Comparison of ENCODE assay signal across 35 cellular contexts in the genomic region with DNA sequence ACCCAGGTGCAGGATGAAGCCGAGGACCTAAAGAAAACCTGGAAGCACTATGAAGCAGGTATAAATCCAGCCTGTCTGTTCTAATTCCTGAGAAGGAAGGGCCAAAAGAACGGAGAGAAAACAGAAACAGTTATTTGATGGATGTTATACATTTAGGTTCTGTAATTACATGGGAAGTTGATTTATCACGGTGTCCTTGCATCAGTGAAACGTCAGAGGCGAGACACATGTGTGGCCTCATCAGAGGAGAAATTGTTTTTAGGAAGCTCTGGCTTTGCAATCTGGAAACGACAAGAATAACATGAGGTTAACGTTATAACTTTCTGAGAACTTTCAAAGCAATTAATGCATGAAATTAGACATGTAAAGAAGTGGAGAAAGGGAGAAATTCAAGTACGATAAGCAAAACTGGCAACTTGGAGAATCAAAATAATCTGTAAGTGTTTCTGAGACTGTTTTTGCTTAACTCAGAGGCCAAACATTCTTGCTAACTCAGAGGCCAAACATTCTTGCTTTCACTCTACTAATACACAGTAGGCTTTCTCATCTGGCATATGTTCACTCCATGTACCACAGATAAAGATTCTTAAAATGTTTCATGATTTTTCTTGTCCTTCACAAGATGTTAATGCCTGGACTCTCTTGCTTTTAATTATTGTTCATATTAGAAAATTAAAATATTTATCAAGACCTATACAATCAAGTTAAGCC.
DNase-seq lines count a peak whose midpoint lies in the region; ATAC-seq and TF ChIP-seq lines count a peak whose summit lies in the region.
"Had no signal": no experiment of that assay in that cellular context is flagged by ENCODE, and none has a peak within 500 bp of the region (broad histone marks: within the 10 kb centered on the region; RNA-seq: fewer than 3 reads in every experiment).

No MANE protein-coding gene starts in this region.

- in situ Hi-C loops in G401 (cut with HindIII; ENCODE audit: low sequenced_read_pairs) = no loop called here

- no peaks in the 10 kb centered on the region for H3K9me3 Mint-ChIP-seq in nephron progenitor cell
- H3K9me3 Mint-ChIP-seq: activated naive CD8-positive, alpha-beta T cell treated with anti-CD3 and anti-CD28 coated beads, Interleukin-2, amount 10 ng/mL, durations not matched to agents 7 days and 5 days; activated T-cell treated with anti-CD3 and anti-CD28 coated beads, Interleukin-2, amount 50 U/mL, for 24 hours had no signal

- ATAC-seq in GM21717 (IDR thresholded peaks at IDR 0.05; ENCODE audit: unreplicated experiment) = no peak
- ATAC-seq: activated CD8-positive, alpha-beta T cell treated with anti-CD3 and anti-CD28 coated beads, Interleukin-2, amount 10 ng/mL, durations not matched to agents 7 days and 5 days; body of pancreas; gastrocnemius medialis; left lung; natural killer cell; stimulated activated effector memory CD8-positive, alpha-beta T cell treated with anti-CD3 and anti-CD28 coated beads, Interleukin-12 subunit alpha, Interleukin-12 subunit beta, amount 100 ng/mL, for 72 hours; T-helper 17 cell had no signal

- H3K4me1 Mint-ChIP-seq in nephron progenitor cell = peaks cover 50% of the 10 kb centered on the region
- H3K4me1 Mint-ChIP-seq: activated naive CD8-positive, alpha-beta T cell treated with anti-CD3 and anti-CD28 coated beads, Interleukin-2, amount 10 ng/mL, durations not matched to agents 7 days and 5 days; immature natural killer cell; natural killer cell; stimulated activated effector memory CD8-positive, alpha-beta T cell treated with anti-CD3 and anti-CD28 coated beads, Interleukin-12 subunit alpha, Interleukin-12 subunit beta, amount 100 ng/mL, for 72 hours; T-helper 17 cell had no signal

- H3K4me3 Mint-ChIP-seq in nephron progenitor cell = no peak overlapping the region
- H3K4me3 Mint-ChIP-seq: activated CD8-positive, alpha-beta T cell treated with anti-CD3 and anti-CD28 coated beads, Interleukin-2, amount 10 ng/mL, durations not matched to agents 7 days and 5 days; activated naive CD8-positive, alpha-beta T cell treated with anti-CD3 and anti-CD28 coated beads, Interleukin-2, amount 10 ng/mL, durations not matched to agents 7 days and 5 days; activated T-cell treated with anti-CD3 and anti-CD28 coated beads, Interleukin-2, amount 50 U/mL, for 24 hours; immature natural killer cell; natural killer cell; stimulated activated effector memory CD8-positive, alpha-beta T cell treated with anti-CD3 and anti-CD28 coated beads, Interleukin-12 subunit alpha, Interleukin-12 subunit beta, amount 100 ng/mL, for 72 hours; T-helper 17 cell had no signal

- no peaks in the 10 kb centered on the region for H3K36me3 Mint-ChIP-seq in nephron progenitor cell (ENCODE audit: low read depth)
- H3K36me3 Mint-ChIP-seq: activated naive CD8-positive, alpha-beta T cell treated with anti-CD3 and anti-CD28 coated beads, Interleukin-2, amount 10 ng/mL, durations not matched to agents 7 days and 5 days; immature natural killer cell; natural killer cell; stimulated activated effector memory CD8-positive, alpha-beta T cell treated with anti-CD3 and anti-CD28 coated beads, Interleukin-12 subunit alpha, Interleukin-12 subunit beta, amount 100 ng/mL, for 72 hours had no signal

- intact Hi-C loops in posterior vena cava (cut with DNase I) = no loop called here

- peak overlapping the region; percentile 70 for H3K27ac Mint-ChIP-seq in nephron progenitor cell
- H3K27ac Mint-ChIP-seq: activated CD8-positive, alpha-beta T cell treated with anti-CD3 and anti-CD28 coated beads, Interleukin-2, amount 10 ng/mL, durations not matched to agents 7 days and 5 days; activated naive CD8-positive, alpha-beta T cell treated with anti-CD3 and anti-CD28 coated beads, Interleukin-2, amount 10 ng/mL, durations not matched to agents 7 days and 5 days; activated T-cell treated with anti-CD3 and anti-CD28 coated beads, Interleukin-2, amount 50 U/mL, for 24 hours; immature natural killer cell; natural killer cell; stimulated activated effector memory CD8-positive, alpha-beta T cell treated with anti-CD3 and anti-CD28 coated beads, Interleukin-12 subunit alpha, Interleukin-12 subunit beta, amount 100 ng/mL, for 72 hours; T-helper 17 cell had no signal

- DNase-seq in G401 (ENCODE audit: low spot score) (peak; percentile 13), astrocyte of the hippocampus (ENCODE audit: low read depth, low spot score) (peak; percentile 48), fibroblast of villous mesenchyme (ENCODE audit: low read depth) (peak; percentile 7), nephron progenitor cell (no peak), posterior vena cava (ENCODE audit: low spot score) (no peak), RKO (ENCODE audit: low spot score) (no peak), kidney tubule cell (ENCODE audit: low spot score) (no peak)
- DNase-seq: activated CD4-positive, alpha-beta T cell treated with anti-CD3 and anti-CD28 coated beads for 1 hour; activated CD8-positive, alpha-beta T cell treated with anti-CD3 and anti-CD28 coated beads, Interleukin-2, amount 10 ng/mL, durations not matched to agents 7 days and 5 days; activated gamma-delta T cell; activated naive CD8-positive, alpha-beta T cell treated with anti-CD3 and anti-CD28 coated beads, Interleukin-2, amount 10 ng/mL, durations not matched to agents 7 days and 5 days; activated T-cell treated with anti-CD3 and anti-CD28 coated beads, Interleukin-2, amount 50 U/mL, for 24 hours; body of pancreas; DMS53; effector CD8-positive, alpha-beta T cell; gastrocnemius medialis; GDM1; hypothalamus; immature natural killer cell; Karpas-422; left lung; midbrain; natural killer cell; NCI-H1436; NCI-H2107; NCI-H748 treated with DMSO at 0.1 percent for 48 hours; right cardiac atrium; RPMI8226; stimulated activated CD4-positive, alpha-beta T cell treated with anti-CD3 and anti-CD28 coated beads, Interleukin-12 subunit alpha, Interleukin-12 subunit beta, amount 100 ng/mL, for 4 hours; stimulated activated CD4-positive, alpha-beta T cell treated with anti-CD3 and anti-CD28 coated beads, Interleukin-4, amount 100 ng/mL, for 24 hours; T-helper 17 cell; upper lobe of left lung had no signal

- H3K4me3 ChIP-seq in fibroblast of villous mesenchyme (ENCODE audit: low read depth, low read length) = no peak overlapping the region
- H3K4me3 ChIP-seq: body of pancreas, gastrocnemius medialis, left lung, SK-N-MC, upper lobe of left lung had no signal

- TF ChIP-seq CTCF in fibroblast of villous mesenchyme (IDR thresholded peaks at IDR 0.05; ENCODE audit: insufficient read depth, low read depth, low read length) = no peak
- no peak for TF ChIP-seq CTCF in nephron progenitor cell (IDR thresholded peaks at IDR 0.05)

- no peaks in the 10 kb centered on the region for H3K27me3 Mint-ChIP-seq in nephron progenitor cell (ENCODE audit: low read depth, poor library complexity)
- H3K27me3 Mint-ChIP-seq: activated naive CD8-positive, alpha-beta T cell treated with anti-CD3 and anti-CD28 coated beads, Interleukin-2, amount 10 ng/mL, durations not matched to agents 7 days and 5 days; activated T-cell treated with anti-CD3 and anti-CD28 coated beads, Interleukin-2, amount 50 U/mL, for 24 hours; T-helper 17 cell had no signal

Comparison
In these comparisons a context has a peak if more than half of its experiments do, and no peak if none do; other contexts are left out.
1. DNase-seq: peak in G401 (single experiment), astrocyte of the hippocampus (single experiment) and fibroblast of villous mesenchyme (single experiment); none in nephron progenitor cell (single experiment), posterior vena cava (single experiment), RKO (single experiment) and kidney tubule cell (single experiment).